ENCODE assay signal across 2 cellular contexts in the genomic region with DNA sequence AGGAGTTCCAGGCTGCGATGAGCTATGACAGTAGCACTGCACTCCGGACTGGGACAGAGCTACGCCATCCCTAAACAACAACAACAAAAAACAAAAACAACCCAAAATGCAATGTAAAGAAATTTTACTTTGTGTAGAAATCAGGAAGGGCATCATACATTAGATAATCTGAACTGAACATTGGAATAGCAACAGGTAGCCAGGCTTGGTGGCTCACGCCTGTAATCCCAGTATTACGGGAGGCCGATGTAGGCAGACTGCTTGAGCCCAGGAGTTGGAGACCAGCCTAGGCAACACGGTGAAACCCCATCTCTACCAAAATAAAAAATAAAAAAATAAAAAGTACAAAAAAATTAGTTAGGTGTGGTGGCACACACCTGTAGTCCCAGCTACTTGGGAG.
TF ChIP-seq lines count a peak whose summit lies in the region.

No MANE protein-coding gene starts in this region.

TF ChIP-seq in HEK293, 187 proteins besides CTCF, POLR2A, EP300 and RAD21 (continued from another document):
- TF ChIP-seq ZBTB17 (tag by site-specific recombination; IDR thresholded peaks at IDR 0.05) = no peak
- TF ChIP-seq SCRT1 (tag by site-specific recombination; IDR thresholded peaks at IDR 0.05; ENCODE audit: borderline replicate concordance) = peak; percentile 88

TF ChIP-seq in GM12878, 131 proteins besides CTCF, POLR2A, EP300 and RAD21:
- TF ChIP-seq, protein P1, sequence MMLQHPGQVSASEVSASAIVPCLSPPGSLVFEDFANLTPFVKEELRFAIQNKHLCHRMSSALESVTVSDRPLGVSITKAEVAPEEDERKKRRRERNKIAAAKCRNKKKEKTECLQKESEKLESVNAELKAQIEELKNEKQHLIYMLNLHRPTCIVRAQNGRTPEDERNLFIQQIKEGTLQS (IDR thresholded peaks at IDR 0.05; ENCODE audit: borderline replicate concordance, extremely low read depth, low read depth, low read length) = no peak
- TF ChIP-seq SMC3 (IDR thresholded peaks at IDR 0.05; ENCODE audit: borderline replicate concordance, low read length) = no peak
- TF ChIP-seq, protein P2, sequence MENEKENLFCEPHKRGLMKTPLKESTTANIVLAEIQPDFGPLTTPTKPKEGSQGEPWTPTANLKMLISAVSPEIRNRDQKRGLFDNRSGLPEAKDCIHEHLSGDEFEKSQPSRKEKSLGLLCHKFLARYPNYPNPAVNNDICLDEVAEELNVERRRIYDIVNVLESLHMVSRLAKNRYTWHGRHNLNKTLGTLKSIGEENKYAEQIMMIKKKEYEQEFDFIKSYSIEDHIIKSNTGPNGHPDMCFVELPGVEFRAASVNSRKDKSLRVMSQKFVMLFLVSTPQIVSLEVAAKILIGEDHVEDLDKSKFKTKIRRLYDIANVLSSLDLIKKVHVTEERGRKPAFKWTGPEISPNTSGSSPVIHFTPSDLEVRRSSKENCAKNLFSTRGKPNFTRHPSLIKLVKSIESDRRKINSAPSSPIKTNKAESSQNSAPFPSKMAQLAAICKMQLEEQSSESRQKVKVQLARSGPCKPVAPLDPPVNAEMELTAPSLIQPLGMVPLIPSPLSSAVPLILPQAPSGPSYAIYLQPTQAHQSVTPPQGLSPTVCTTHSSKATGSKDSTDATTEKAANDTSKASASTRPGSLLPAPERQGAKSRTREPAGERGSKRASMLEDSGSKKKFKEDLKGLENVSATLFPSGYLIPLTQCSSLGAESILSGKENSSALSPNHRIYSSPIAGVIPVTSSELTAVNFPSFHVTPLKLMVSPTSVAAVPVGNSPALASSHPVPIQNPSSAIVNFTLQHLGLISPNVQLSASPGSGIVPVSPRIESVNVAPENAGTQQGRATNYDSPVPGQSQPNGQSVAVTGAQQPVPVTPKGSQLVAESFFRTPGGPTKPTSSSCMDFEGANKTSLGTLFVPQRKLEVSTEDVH (IDR thresholded peaks at IDR 0.05; ENCODE audit: low read depth, partially characterized antibody) = no peak
- no peak for TF ChIP-seq POLR2AphosphoS5 (IDR thresholded peaks at IDR 0.05; ENCODE audit: low read length)
- no peak for TF ChIP-seq MTA2 (IDR thresholded peaks at IDR 0.05; ENCODE audit: low read depth)
- TF ChIP-seq POLR2AphosphoS2 (IDR thresholded peaks at IDR 0.05; ENCODE audit: low read depth, low read length) = no peak
- TF ChIP-seq, protein P3, sequence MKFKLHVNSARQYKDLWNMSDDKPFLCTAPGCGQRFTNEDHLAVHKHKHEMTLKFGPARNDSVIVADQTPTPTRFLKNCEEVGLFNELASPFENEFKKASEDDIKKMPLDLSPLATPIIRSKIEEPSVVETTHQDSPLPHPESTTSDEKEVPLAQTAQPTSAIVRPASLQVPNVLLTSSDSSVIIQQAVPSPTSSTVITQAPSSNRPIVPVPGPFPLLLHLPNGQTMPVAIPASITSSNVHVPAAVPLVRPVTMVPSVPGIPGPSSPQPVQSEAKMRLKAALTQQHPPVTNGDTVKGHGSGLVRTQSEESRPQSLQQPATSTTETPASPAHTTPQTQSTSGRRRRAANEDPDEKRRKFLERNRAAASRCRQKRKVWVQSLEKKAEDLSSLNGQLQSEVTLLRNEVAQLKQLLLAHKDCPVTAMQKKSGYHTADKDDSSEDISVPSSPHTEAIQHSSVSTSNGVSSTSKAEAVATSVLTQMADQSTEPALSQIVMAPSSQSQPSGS (IDR thresholded peaks at IDR 0.05; ENCODE audit: low read length) = no peak
- no peak for TF ChIP-seq JUND (IDR thresholded peaks at IDR 0.05; ENCODE audit: low read depth, low read length)
- TF ChIP-seq, protein P4, sequence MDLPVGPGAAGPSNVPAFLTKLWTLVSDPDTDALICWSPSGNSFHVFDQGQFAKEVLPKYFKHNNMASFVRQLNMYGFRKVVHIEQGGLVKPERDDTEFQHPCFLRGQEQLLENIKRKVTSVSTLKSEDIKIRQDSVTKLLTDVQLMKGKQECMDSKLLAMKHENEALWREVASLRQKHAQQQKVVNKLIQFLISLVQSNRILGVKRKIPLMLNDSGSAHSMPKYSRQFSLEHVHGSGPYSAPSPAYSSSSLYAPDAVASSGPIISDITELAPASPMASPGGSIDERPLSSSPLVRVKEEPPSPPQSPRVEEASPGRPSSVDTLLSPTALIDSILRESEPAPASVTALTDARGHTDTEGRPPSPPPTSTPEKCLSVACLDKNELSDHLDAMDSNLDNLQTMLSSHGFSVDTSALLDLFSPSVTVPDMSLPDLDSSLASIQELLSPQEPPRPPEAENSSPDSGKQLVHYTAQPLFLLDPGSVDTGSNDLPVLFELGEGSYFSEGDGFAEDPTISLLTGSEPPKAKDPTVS (IDR thresholded peaks at IDR 0.05; ENCODE audit: low read depth, low read length) = no peak
- no peak for TF ChIP-seq ASH2L (IDR thresholded peaks at IDR 0.05; ENCODE audit: borderline replicate concordance, low read depth)
- no peak for TF ChIP-seq FOXM1 (IDR thresholded peaks at IDR 0.05; ENCODE audit: low read depth, low read length)
- no peak for TF ChIP-seq DPF2 (IDR thresholded peaks at IDR 0.05)
- no peak for TF ChIP-seq BRCA1 (IDR thresholded peaks at IDR 0.05; ENCODE audit: low read depth, low read length)
- TF ChIP-seq IRF4 (IDR thresholded peaks at IDR 0.05; ENCODE audit: low read depth, low read length) = no peak
- TF ChIP-seq, protein P5, sequence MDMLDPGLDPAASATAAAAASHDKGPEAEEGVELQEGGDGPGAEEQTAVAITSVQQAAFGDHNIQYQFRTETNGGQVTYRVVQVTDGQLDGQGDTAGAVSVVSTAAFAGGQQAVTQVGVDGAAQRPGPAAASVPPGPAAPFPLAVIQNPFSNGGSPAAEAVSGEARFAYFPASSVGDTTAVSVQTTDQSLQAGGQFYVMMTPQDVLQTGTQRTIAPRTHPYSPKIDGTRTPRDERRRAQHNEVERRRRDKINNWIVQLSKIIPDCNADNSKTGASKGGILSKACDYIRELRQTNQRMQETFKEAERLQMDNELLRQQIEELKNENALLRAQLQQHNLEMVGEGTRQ (IDR thresholded peaks at IDR 0.05; ENCODE audit: borderline replicate concordance, low read depth, low read length) = no peak
- TF ChIP-seq, protein P6, sequence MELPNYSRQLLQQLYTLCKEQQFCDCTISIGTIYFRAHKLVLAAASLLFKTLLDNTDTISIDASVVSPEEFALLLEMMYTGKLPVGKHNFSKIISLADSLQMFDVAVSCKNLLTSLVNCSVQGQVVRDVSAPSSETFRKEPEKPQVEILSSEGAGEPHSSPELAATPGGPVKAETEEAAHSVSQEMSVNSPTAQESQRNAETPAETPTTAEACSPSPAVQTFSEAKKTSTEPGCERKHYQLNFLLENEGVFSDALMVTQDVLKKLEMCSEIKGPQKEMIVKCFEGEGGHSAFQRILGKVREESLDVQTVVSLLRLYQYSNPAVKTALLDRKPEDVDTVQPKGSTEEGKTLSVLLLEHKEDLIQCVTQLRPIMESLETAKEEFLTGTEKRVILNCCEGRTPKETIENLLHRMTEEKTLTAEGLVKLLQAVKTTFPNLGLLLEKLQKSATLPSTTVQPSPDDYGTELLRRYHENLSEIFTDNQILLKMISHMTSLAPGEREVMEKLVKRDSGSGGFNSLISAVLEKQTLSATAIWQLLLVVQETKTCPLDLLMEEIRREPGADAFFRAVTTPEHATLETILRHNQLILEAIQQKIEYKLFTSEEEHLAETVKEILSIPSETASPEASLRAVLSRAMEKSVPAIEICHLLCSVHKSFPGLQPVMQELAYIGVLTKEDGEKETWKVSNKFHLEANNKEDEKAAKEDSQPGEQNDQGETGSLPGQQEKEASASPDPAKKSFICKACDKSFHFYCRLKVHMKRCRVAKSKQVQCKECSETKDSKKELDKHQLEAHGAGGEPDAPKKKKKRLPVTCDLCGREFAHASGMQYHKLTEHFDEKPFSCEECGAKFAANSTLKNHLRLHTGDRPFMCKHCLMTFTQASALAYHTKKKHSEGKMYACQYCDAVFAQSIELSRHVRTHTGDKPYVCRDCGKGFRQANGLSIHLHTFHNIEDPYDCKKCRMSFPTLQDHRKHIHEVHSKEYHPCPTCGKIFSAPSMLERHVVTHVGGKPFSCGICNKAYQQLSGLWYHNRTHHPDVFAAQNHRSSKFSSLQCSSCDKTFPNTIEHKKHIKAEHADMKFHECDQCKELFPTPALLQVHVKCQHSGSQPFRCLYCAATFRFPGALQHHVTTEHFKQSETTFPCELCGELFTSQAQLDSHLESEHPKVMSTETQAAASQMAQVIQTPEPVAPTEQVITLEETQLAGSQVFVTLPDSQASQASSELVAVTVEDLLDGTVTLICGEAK (IDR thresholded peaks at IDR 0.05; ENCODE audit: borderline replicate concordance) = no peak
- TF ChIP-seq TCF7 (IDR thresholded peaks at IDR 0.05; ENCODE audit: borderline replicate concordance) = no peak
- no peak for TF ChIP-seq PAX5 (IDR thresholded peaks at IDR 0.05; ENCODE audit: borderline replicate concordance, low read depth, low read length)
